ENCODE assay signal across 18 cellular contexts in the genomic region with DNA sequence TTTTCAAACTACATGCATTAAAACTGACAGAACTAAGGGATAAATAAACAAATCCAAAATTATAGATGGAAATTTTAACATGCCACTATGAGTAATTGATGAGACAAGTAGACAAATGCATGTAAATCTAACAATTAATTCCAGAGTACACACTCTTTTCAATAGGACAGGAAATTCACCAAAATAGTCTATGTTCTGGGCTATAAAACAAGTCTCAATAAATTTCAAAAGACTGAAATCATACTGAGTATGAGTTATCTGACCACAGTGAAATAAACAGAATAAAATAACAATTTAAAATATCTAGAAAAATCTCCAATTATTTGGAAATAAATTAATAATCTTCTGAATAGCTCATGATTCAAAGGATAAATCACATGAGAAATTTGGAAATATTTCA. TPM values are rescaled to one million over a fixed set of nuclear protein-coding genes. Genes with fewer than 3 reads are reported as not detected.
DNase-seq lines count a peak whose midpoint lies in the region; ATAC-seq, FAIRE-seq and TF ChIP-seq lines count a peak whose summit lies in the region.
"Had no signal": no experiment of that assay in that cellular context is flagged by ENCODE, and none has a peak within 500 bp of the region (broad histone marks: within the 10 kb centered on the region; RNA-seq: fewer than 3 reads in every experiment).

No MANE protein-coding gene starts in this region.

- H3K27me3 ChIP-seq in pancreas (no peaks in the 10 kb centered on the region), SJCRH30 (no peaks in the 10 kb centered on the region; the same call in 1 of the 2 replicates)
- no peaks in the 10 kb centered on the region for H3K27me3 ChIP-seq in CD8-positive, alpha-beta memory T cell (ENCODE audit: insufficient read depth, low read length, poor library complexity, severe bottlenecking)

- ATAC-seq in pancreas (no peak), HG02798 (IDR thresholded peaks at IDR 0.05; ENCODE audit: poor library complexity, unreplicated experiment) (no peak)

- no peaks in the 10 kb centered on the region for H3K36me3 Mint-ChIP-seq in CD8-positive, alpha-beta memory T cell
- H3K36me3 Mint-ChIP-seq: CD4-positive, alpha-beta memory T cell had no signal

- H3K36me3 ChIP-seq in pancreas (no peaks in the 10 kb centered on the region), SJCRH30 (no peaks in the 10 kb centered on the region)
- no peaks in the 10 kb centered on the region for H3K36me3 ChIP-seq in CD8-positive, alpha-beta memory T cell (ENCODE audit: insufficient read depth, low read length)

- in situ Hi-C loops in G401 (cut with HindIII; ENCODE audit: low sequenced_read_pairs): no loop called here

- no peak overlapping the region for H3K4me3 ChIP-seq in pancreas
- no peak overlapping the region for H3K4me3 ChIP-seq in CD8-positive, alpha-beta memory T cell (ENCODE audit: low read length)
- no peak overlapping the region for H3K4me3 ChIP-seq in SJCRH30

- H3K9me3 Mint-ChIP-seq in CD8-positive, alpha-beta memory T cell: peaks cover 0 to 8% (median 5%) of the 10 kb centered on the region in 5 donors

- CTCF ChIA-PET in CD8-positive, alpha-beta memory T cell (lab: Charles Lee): no interaction called here

- H3K4me1 ChIP-seq in pancreas (no peaks in the 10 kb centered on the region), SJCRH30 (no peaks in the 10 kb centered on the region)
- H3K4me1 ChIP-seq in CD8-positive, alpha-beta memory T cell (ENCODE audit: insufficient read depth, low read length): no peaks in the 10 kb centered on the region

- peak; percentile 54 for DNase-seq in EH (ENCODE audit: low read depth)
- DNase-seq in pancreas: no peak
- DNase-seq in G401 (ENCODE audit: low spot score): no peak
- DNase-seq in CD8-positive, alpha-beta memory T cell: no peak
- DNase-seq in SJCRH30: no peak
- DNase-seq: 8988T; C1 segment of cervical spinal cord; Caco-2; CD4-positive, alpha-beta memory T cell; DMS153; DMS79; GOT3; HCEC 1CT had no signal

- intact Hi-C loops in pancreas (cut with DNase I): no loop called here

- H3K27ac Mint-ChIP-seq in CD8-positive, alpha-beta memory T cell: no peak overlapping the region
- H3K27ac Mint-ChIP-seq: CD4-positive, alpha-beta memory T cell had no signal

- H3K9me3 ChIP-seq in pancreas (peaks cover 0 to 3% (median 0%) of the 10 kb centered on the region in 4 donors), SJCRH30 (replicated peaks) (no peaks in the 10 kb centered on the region; the same call in 1 of the 2 replicates)
- no peaks in the 10 kb centered on the region for H3K9me3 ChIP-seq in CD8-positive, alpha-beta memory T cell (ENCODE audit: low read length)

- FAIRE-seq in endometrium (lab: Jason Lieb, UNC) (peak; percentile 50), pancreas (lab: Jason Lieb, UNC) (peak; percentile 87)
- FAIRE-seq: G401.6, GM12892, H54 had no signal

- POLR2A ChIA-PET in CD8-positive, alpha-beta memory T cell (lab: Charles Lee): no interaction called here

- H3K27ac ChIP-seq in pancreas (no peak overlapping the region), SJCRH30 (no peak overlapping the region)
- no peak overlapping the region for H3K27ac ChIP-seq in CD8-positive, alpha-beta memory T cell (ENCODE audit: low read depth, low read length)

- H3K27me3 Mint-ChIP-seq in CD8-positive, alpha-beta memory T cell: peaks cover 0 to 29% of the 10 kb centered on the region in 2 donors

- H3K4me3 Mint-ChIP-seq in CD8-positive, alpha-beta memory T cell: no peak overlapping the region
- H3K4me3 Mint-ChIP-seq: CD4-positive, alpha-beta memory T cell had no signal

- no peaks in the 10 kb centered on the region for H3K4me1 Mint-ChIP-seq in CD8-positive, alpha-beta memory T cell
- H3K4me1 Mint-ChIP-seq: CD4-positive, alpha-beta memory T cell had no signal

- TF ChIP-seq CTCF in pancreas (IDR thresholded peaks at IDR 0.05): no peak

RNA-seq across cellular contexts. Expression of a gene that starts 38.5 kb away (rescaled TPM):
- total RNA-seq in pancreas: 10 to 100 TPM in 4 of 6 donors, 1 to 10 TPM in 2; 6.5 to 15.4 (median 11.3) TPM
- polyA plus RNA-seq in pancreas: 10 to 100 TPM; 28.7 to 38.8 TPM
- 28.7 and 35.1 TPM in 2 replicates for total RNA-seq in G401 (2014; rRNA removed; shearing (Covaris generic))
- 1 to 10 TPM; 1.0 to 1.3 TPM for total RNA-seq in CD8-positive, alpha-beta memory T cell
- polyA plus RNA-seq in CD8-positive, alpha-beta memory T cell: not detected
- not detected in 2 replicates for total RNA-seq in SJCRH30 (2014; rRNA removed; shearing (Covaris generic))
